Comparison of ENCODE assay signal across 1 cellular context in genomic region chr3:125593991-125594574, GRCh38.
A peak's percentile ranks its signal among the peaks of the same experiment; 100 is the strongest.
TF ChIP-seq lines count a peak whose summit lies in the region.

No MANE protein-coding gene starts in this region.

TF ChIP-seq in GM12878, 131 proteins besides CTCF, POLR2A, EP300 and RAD21 (continued from another document):
- TF ChIP-seq ZBTB11 (CRISPR knock-in tag; IDR thresholded peaks at IDR 0.05): no peak
- peak; percentile 97 for TF ChIP-seq SPI1 (IDR thresholded peaks at IDR 0.05; ENCODE audit: borderline replicate concordance, insufficient read depth, low read depth, low read length)
- peak in 1 of 2 experiments; percentile 22; a peak in 1 of 4 replicates for TF ChIP-seq CEBPB (IDR thresholded peaks at IDR 0.05; ENCODE audit: borderline replicate concordance in 1 of 2, low read depth in 2 of 2, low read length in 2 of 2)
- no peak for TF ChIP-seq ZNF384 (IDR thresholded peaks at IDR 0.05; ENCODE audit: borderline replicate concordance, low read depth, low read length)
- TF ChIP-seq MYB (IDR thresholded peaks at IDR 0.05; ENCODE audit: borderline replicate concordance, low read depth, low read length): no peak
- TF ChIP-seq BMI1 (IDR thresholded peaks at IDR 0.05; ENCODE audit: borderline replicate concordance): no peak
- peak; percentile 49 for TF ChIP-seq IKZF1 (conservative IDR thresholded peaks at IDR 0.05)
- TF ChIP-seq ZSCAN29 (IDR thresholded peaks at IDR 0.05): no peak
- TF ChIP-seq RBBP5 (conservative IDR thresholded peaks at IDR 0.05): no peak
- no peak for TF ChIP-seq ZNF207 (IDR thresholded peaks at IDR 0.05; ENCODE audit: borderline replicate concordance)
- no peak for TF ChIP-seq POU2F2 (IDR thresholded peaks at IDR 0.05; ENCODE audit: borderline replicate concordance, low read depth, low read length)
- no peak for TF ChIP-seq HCFC1 (IDR thresholded peaks at IDR 0.05; ENCODE audit: low read length)
- no peak for TF ChIP-seq BCLAF1 (IDR thresholded peaks at IDR 0.05)
- no peak for TF ChIP-seq NRF1 (conservative IDR thresholded peaks at IDR 0.05; ENCODE audit: low read depth, low read length)
- TF ChIP-seq RELB (IDR thresholded peaks at IDR 0.05; ENCODE audit: low read depth): peak; percentile 26; the same call in 1 of the 2 replicates
- TF ChIP-seq ZNF24 (IDR thresholded peaks at IDR 0.05): peak; percentile 51; the same call in 1 of the 2 replicates
- TF ChIP-seq SMC3 (IDR thresholded peaks at IDR 0.05; ENCODE audit: borderline replicate concordance, low read length): no peak
- TF ChIP-seq IKZF2 (IDR thresholded peaks at IDR 0.05): peak in 1 of 2 experiments; percentile 47; a peak in 2 of 4 replicates
- no peak for TF ChIP-seq CREB1 (IDR thresholded peaks at IDR 0.05; ENCODE audit: low read depth)
